In the genomic region with DNA sequence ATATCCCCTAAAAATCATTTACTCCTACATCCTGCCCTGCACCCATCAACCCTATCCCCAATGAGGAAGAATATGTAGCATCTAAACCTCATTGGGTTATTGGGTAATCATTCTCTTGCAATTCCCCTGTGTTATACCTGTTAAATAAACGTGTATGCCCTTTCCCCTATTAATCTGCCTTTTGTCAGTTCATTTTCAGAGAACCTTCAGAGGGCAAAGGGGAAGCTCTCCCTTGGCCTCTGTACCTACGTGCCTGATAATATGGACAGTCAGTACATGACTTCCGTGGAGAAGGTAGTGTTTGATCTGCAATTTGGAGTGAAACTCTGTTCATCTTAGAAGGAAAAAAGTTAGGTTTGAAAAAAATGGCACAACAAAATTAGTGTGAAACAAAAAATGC, we compare ENCODE assay signal across 20 cellular contexts.
DNase-seq lines count a peak whose midpoint lies in the region; ATAC-seq and TF ChIP-seq lines count a peak whose summit lies in the region.
"Had no signal": no experiment of that assay in that cellular context is flagged by ENCODE, and none has a peak within 500 bp of the region (broad histone marks: within the 10 kb centered on the region; RNA-seq: fewer than 3 reads in every experiment).

No MANE protein-coding gene starts in this region.

- no TSS peak for BruUV-seq in Calu3 (replicated peaks; lab: Mats Ljungman, UMichigan)

- intact Hi-C loops in activated CD4-positive, alpha-beta T cell treated with anti-CD3 and anti-CD28 coated beads, Interleukin-2, amount 10 ng/mL, durations not matched to agents 24 days and 14 days (cut with micrococcal nuclease): loop anchor here (2.0 kb wide), 1 partner anchor 38 kb away; no protein-coding TSS in a partner anchor
- intact Hi-C loops in activated T-helper 1 cell treated with anti-CD3 and anti-CD28 coated beads, Interleukin-12 subunit alpha, Interleukin-12 subunit beta, Interleukin-2, Interleukin-4 antibody, amounts not matched to agents 30 ng/mL and 10 ng/mL and 1 ng/mL, durations not matched to agents 14 hours and 24 hours and 36 hours (cut with micrococcal nuclease): loop anchor here (5.0 kb wide), 1 partner anchor 43 kb away; no protein-coding TSS in a partner anchor
- intact Hi-C loops in posterior vena cava (cut with DNase I): no loop called here
- intact Hi-C loops in Calu3 (cut with micrococcal nuclease; ENCODE audit: unreplicated experiment): no loop called here

- peaks cover 24% of the 10 kb centered on the region for H3K9me3 Mint-ChIP-seq in activated CD4-positive, alpha-beta T cell treated with anti-CD3 and anti-CD28 coated beads, Interleukin-2, amount 10 ng/mL, durations not matched to agents 24 days and 14 days
- peaks cover 35% of the 10 kb centered on the region for H3K9me3 Mint-ChIP-seq in activated T-helper 1 cell treated with anti-CD3 and anti-CD28 coated beads, Interleukin-12 subunit alpha, Interleukin-12 subunit beta, Interleukin-2, Interleukin-4 antibody, amounts not matched to agents 30 ng/mL and 10 ng/mL and 1 ng/mL, durations not matched to agents 14 hours and 24 hours and 36 hours
- H3K9me3 Mint-ChIP-seq in Calu3 (ENCODE audit: low read depth, unreplicated experiment): no peaks in the 10 kb centered on the region
- H3K9me3 Mint-ChIP-seq: H9 had no signal

- H3K36me3 Mint-ChIP-seq in activated CD4-positive, alpha-beta T cell treated with anti-CD3 and anti-CD28 coated beads, Interleukin-2, amount 10 ng/mL, durations not matched to agents 24 days and 14 days (ENCODE audit: low read depth): peaks cover 20% of the 10 kb centered on the region
- H3K36me3 Mint-ChIP-seq in activated T-helper 1 cell treated with anti-CD3 and anti-CD28 coated beads, Interleukin-12 subunit alpha, Interleukin-12 subunit beta, Interleukin-2, Interleukin-4 antibody, amounts not matched to agents 30 ng/mL and 10 ng/mL and 1 ng/mL, durations not matched to agents 14 hours and 24 hours and 36 hours (ENCODE audit: low read depth): peaks cover 25% of the 10 kb centered on the region
- no peaks in the 10 kb centered on the region for H3K36me3 Mint-ChIP-seq in Calu3 (ENCODE audit: insufficient read depth, unreplicated experiment)

- no peak overlapping the region for H3K4me3 Mint-ChIP-seq in activated CD4-positive, alpha-beta T cell treated with anti-CD3 and anti-CD28 coated beads, Interleukin-2, amount 10 ng/mL, durations not matched to agents 24 days and 14 days
- H3K4me3 Mint-ChIP-seq in activated T-helper 1 cell treated with anti-CD3 and anti-CD28 coated beads, Interleukin-12 subunit alpha, Interleukin-12 subunit beta, Interleukin-2, Interleukin-4 antibody, amounts not matched to agents 30 ng/mL and 10 ng/mL and 1 ng/mL, durations not matched to agents 14 hours and 24 hours and 36 hours: no peak overlapping the region
- no peak overlapping the region for H3K4me3 Mint-ChIP-seq in Calu3 (ENCODE audit: low read depth, unreplicated experiment)
- H3K4me3 Mint-ChIP-seq: B cell, H9 had no signal

- DNase-seq in activated CD4-positive, alpha-beta T cell treated with anti-CD3 and anti-CD28 coated beads, Interleukin-2, amount 10 ng/mL, durations not matched to agents 24 days and 14 days: no peak
- DNase-seq in activated CD4-positive, alpha-beta T cell treated with anti-CD3 and anti-CD28 coated beads for 1 hour: no peak
- no peak for DNase-seq in activated T-helper 1 cell treated with anti-CD3 and anti-CD28 coated beads, Interleukin-12 subunit alpha, Interleukin-12 subunit beta, Interleukin-2, Interleukin-4 antibody, amounts not matched to agents 30 ng/mL and 10 ng/mL and 1 ng/mL, durations not matched to agents 14 hours and 24 hours and 36 hours (ENCODE audit: low spot score)
- DNase-seq in left lobe of liver (ENCODE audit: low spot score) (no peak), posterior vena cava (ENCODE audit: low spot score) (no peak), Calu3 (no peak)
- DNase-seq: DMS153, H9, KBM-7, MM.1S, NCI-H1417, NCI-H1694, NCI-H2029 treated with DMSO at 0.1 percent for 48 hours, NCI-H446 treated with DMSO at 0.1 percent for 48 hours, NCI-H526, SHP77 had no signal

- CTCF ChIA-PET in Calu3 (lab: Charles Lee): no interaction called here

- TF ChIP-seq CTCF in Calu3 (IDR thresholded peaks at IDR 0.05; ENCODE audit: unreplicated experiment): no peak

- H3K4me1 Mint-ChIP-seq in activated CD4-positive, alpha-beta T cell treated with anti-CD3 and anti-CD28 coated beads, Interleukin-2, amount 10 ng/mL, durations not matched to agents 24 days and 14 days: peaks cover 22% of the 10 kb centered on the region
- peaks cover 47% of the 10 kb centered on the region for H3K4me1 Mint-ChIP-seq in activated T-helper 1 cell treated with anti-CD3 and anti-CD28 coated beads, Interleukin-12 subunit alpha, Interleukin-12 subunit beta, Interleukin-2, Interleukin-4 antibody, amounts not matched to agents 30 ng/mL and 10 ng/mL and 1 ng/mL, durations not matched to agents 14 hours and 24 hours and 36 hours (ENCODE audit: low read depth)
- no peaks in the 10 kb centered on the region for H3K4me1 Mint-ChIP-seq in Calu3 (ENCODE audit: low read depth, unreplicated experiment)
- H3K4me1 Mint-ChIP-seq: B cell had no signal

- peak overlapping the region; percentile 25 for H3K27ac Mint-ChIP-seq in activated CD4-positive, alpha-beta T cell treated with anti-CD3 and anti-CD28 coated beads, Interleukin-2, amount 10 ng/mL, durations not matched to agents 24 days and 14 days
- H3K27ac Mint-ChIP-seq in activated T-helper 1 cell treated with anti-CD3 and anti-CD28 coated beads, Interleukin-12 subunit alpha, Interleukin-12 subunit beta, Interleukin-2, Interleukin-4 antibody, amounts not matched to agents 30 ng/mL and 10 ng/mL and 1 ng/mL, durations not matched to agents 14 hours and 24 hours and 36 hours: peak overlapping the region; percentile 9
- no peak overlapping the region for H3K27ac Mint-ChIP-seq in Calu3 (ENCODE audit: unreplicated experiment)
- H3K27ac Mint-ChIP-seq: B cell had no signal

- ATAC-seq in left lobe of liver: peak; percentile 40
- ATAC-seq in HG03196 (IDR thresholded peaks at IDR 0.05; ENCODE audit: unreplicated experiment): no peak
- ATAC-seq in GM19397 (IDR thresholded peaks at IDR 0.05; ENCODE audit: unreplicated experiment): no peak
- ATAC-seq: Panc1 had no signal

- no peaks in the 10 kb centered on the region for H3K27me3 Mint-ChIP-seq in activated CD4-positive, alpha-beta T cell treated with anti-CD3 and anti-CD28 coated beads, Interleukin-2, amount 10 ng/mL, durations not matched to agents 24 days and 14 days
- H3K27me3 Mint-ChIP-seq in activated T-helper 1 cell treated with anti-CD3 and anti-CD28 coated beads, Interleukin-12 subunit alpha, Interleukin-12 subunit beta, Interleukin-2, Interleukin-4 antibody, amounts not matched to agents 30 ng/mL and 10 ng/mL and 1 ng/mL, durations not matched to agents 14 hours and 24 hours and 36 hours (ENCODE audit: insufficient read depth): no peaks in the 10 kb centered on the region
- H3K27me3 Mint-ChIP-seq in Calu3 (ENCODE audit: unreplicated experiment): no peaks in the 10 kb centered on the region
- H3K27me3 Mint-ChIP-seq: B cell had no signal

Comparison
In these comparisons a context has a peak if more than half of its experiments do, and no peak if none do; other contexts are left out.
1. intact Hi-C loops: an anchor here in activated CD4-positive, alpha-beta T cell treated with anti-CD3 and anti-CD28 coated beads, Interleukin-2, amount 10 ng/mL, durations not matched to agents 24 days and 14 days (2.0 kb wide) and activated T-helper 1 cell treated with anti-CD3 and anti-CD28 coated beads, Interleukin-12 subunit alpha, Interleukin-12 subunit beta, Interleukin-2, Interleukin-4 antibody, amounts not matched to agents 30 ng/mL and 10 ng/mL and 1 ng/mL, durations not matched to agents 14 hours and 24 hours and 36 hours (5.0 kb wide); none called in posterior vena cava and Calu3.